13 cellular contexts compared by ENCODE assay signal in genomic region chr5:90934091-90934719, GRCh38.
"Had no signal": no experiment of that assay in that cellular context is flagged by ENCODE, and none has a peak within 500 bp of the region (broad histone marks: within the 10 kb centered on the region; RNA-seq: fewer than 3 reads in every experiment).

No MANE protein-coding gene starts in this region.

- H3K4me3 Mint-ChIP-seq: neural crest cell had no signal

- H3K27ac ChIP-seq: left lung, psoas muscle, thoracic aorta, vagina had no signal

- H3K27me3 ChIP-seq: left lung, vagina had no signal

- H3K4me3 ChIP-seq: left lung, psoas muscle, thoracic aorta, vagina had no signal

- H3K9me3 Mint-ChIP-seq: neural crest cell had no signal

- DNase-seq: activated CD4-positive, CD25-positive, alpha-beta regulatory T cell treated with anti-CD3 and anti-CD28 coated beads, Interleukin-2, amount 50 U/mL, for 72 hours; activated naive CD4-positive, alpha-beta T cell treated with anti-CD3 and anti-CD28 coated beads, Interleukin-2, amount 50 U/mL, for 16 hours; caudate nucleus; islet precursor cell; left lung; mesendoderm; psoas muscle; stimulated activated CD4-positive, alpha-beta T cell treated with anti-CD3 and anti-CD28 coated beads, Interleukin-2, amount 100 ng/mL, for 24 hours had no signal

- ATAC-seq: esophagus mucosa, left lung, psoas muscle, sciatic nerve had no signal

- H3K4me1 ChIP-seq: psoas muscle, vagina had no signal

- H3K9me3 ChIP-seq: left lung, psoas muscle, thoracic aorta, vagina had no signal

- H3K36me3 ChIP-seq: left lung, thoracic aorta, vagina had no signal
